Comparison of ENCODE assay signal across 9 cellular contexts in genomic region chr6:2563635-2564034, GRCh38.
DNase-seq lines count a peak whose midpoint lies in the region; ATAC-seq, FAIRE-seq and TF ChIP-seq lines count a peak whose summit lies in the region.
"Had no signal": no experiment of that assay in that cellular context is flagged by ENCODE, and none has a peak within 500 bp of the region (broad histone marks: within the 10 kb centered on the region; RNA-seq: fewer than 3 reads in every experiment).

No MANE protein-coding gene starts in this region.

- BruUV-seq in A673 (replicated peaks; lab: Mats Ljungman, UMichigan) (no TSS peak), Caco-2 (replicated peaks; lab: Mats Ljungman, UMichigan) (no TSS peak)

- intact Hi-C loops in kidney (cut with DNase I) = no loop called here
- intact Hi-C loops in A673 (cut with micrococcal nuclease; ENCODE audit: unreplicated experiment) = no loop called here
- intact Hi-C loops in Caco-2 (cut with micrococcal nuclease; ENCODE audit: unreplicated experiment) = no loop called here

- H3K27me3 Mint-ChIP-seq in activated CD8-positive, alpha-beta memory T cell treated with anti-CD3 and anti-CD28 coated beads, Interleukin-2, amount 10 ng/mL, durations not matched to agents 7 days and 5 days = peaks cover 74% of the 10 kb centered on the region
- H3K27me3 Mint-ChIP-seq in stimulated activated memory B cell treated with anti-CD40 and anti-IgM and Interleukin-4, amounts not matched to agents 10 μg/mL and 1 μg/mL and 100 μg/mL, for 72 hours = peaks cover 22% of the 10 kb centered on the region
- no peaks in the 10 kb centered on the region for H3K27me3 Mint-ChIP-seq in Caco-2 (ENCODE audit: insufficient read depth, unreplicated experiment)

- H3K27ac Mint-ChIP-seq in activated CD8-positive, alpha-beta memory T cell treated with anti-CD3 and anti-CD28 coated beads, Interleukin-2, amount 10 ng/mL, durations not matched to agents 7 days and 5 days = no peak overlapping the region
- H3K27ac Mint-ChIP-seq in stimulated activated memory B cell treated with anti-CD40 and anti-IgM and Interleukin-4, amounts not matched to agents 10 μg/mL and 1 μg/mL and 100 μg/mL, for 72 hours = no peak overlapping the region
- H3K27ac Mint-ChIP-seq in Caco-2 (ENCODE audit: unreplicated experiment) = no peak overlapping the region

- CTCF ChIA-PET in activated CD8-positive, alpha-beta memory T cell treated with anti-CD3 and anti-CD28 coated beads, Interleukin-2, amount 10 ng/mL, durations not matched to agents 7 days and 5 days (lab: Charles Lee) = interaction anchor here (1.2 kb wide), 1 partner anchor 72 kb away, joined by 3 read pairs; no protein-coding TSS in a partner anchor
- CTCF ChIA-PET in A673 (lab: Charles Lee) (no interaction called here), Caco-2 (lab: Charles Lee) (interaction anchor here (0.6 kb wide), 1 partner anchor 1478 kb away, joined by 8 read pairs; no protein-coding TSS in a partner anchor)

- no peak overlapping the region for H3K9ac ChIP-seq in kidney (ENCODE audit: low read length in 2 of 2)

- H3K9me3 ChIP-seq in kidney (ENCODE audit: control insufficient read depth in 1 of 2, low read length in 2 of 2) (no peaks in the 10 kb centered on the region), A673 (ENCODE audit: low read depth, low read length, poor library complexity, severe bottlenecking) (no peaks in the 10 kb centered on the region), Caco-2 (peaks cover 4% of the 10 kb centered on the region; the same call in 1 of the 2 replicates)
- H3K9me3 ChIP-seq: SJCRH30 had no signal

- TF ChIP-seq CTCF in kidney (IDR thresholded peaks at IDR 0.05; ENCODE audit: borderline replicate concordance, extremely low read depth, insufficient read depth) (no peak), A673 (conservative IDR thresholded peaks at IDR 0.05; ENCODE audit: low read depth, low read length) (no peak), Caco-2 (IDR thresholded peaks at IDR 0.05; ENCODE audit: insufficient read depth in 1 of 2, low read depth in 1 of 2, low read length in 1 of 2, severe bottlenecking in 1 of 2, unreplicated experiment in 1 of 2) (no peak)

- H3K4me1 ChIP-seq in kidney (ENCODE audit: control insufficient read depth in 1 of 2, insufficient read depth in 1 of 2, low read depth in 1 of 2, low read length in 2 of 2) = peaks cover 6 to 13% of the 10 kb centered on the region in 2 donors
- H3K4me1 ChIP-seq in A673 (ENCODE audit: insufficient read depth, low read length, poor library complexity, severe bottlenecking) = no peaks in the 10 kb centered on the region
- peaks cover 5% of the 10 kb centered on the region; the same call in 1 of the 2 replicates for H3K4me1 ChIP-seq in Caco-2

- no peaks in the 10 kb centered on the region for H3K9me3 Mint-ChIP-seq in activated CD8-positive, alpha-beta memory T cell treated with anti-CD3 and anti-CD28 coated beads, Interleukin-2, amount 10 ng/mL, durations not matched to agents 7 days and 5 days (ENCODE audit: low read depth)
- H3K9me3 Mint-ChIP-seq in stimulated activated memory B cell treated with anti-CD40 and anti-IgM and Interleukin-4, amounts not matched to agents 10 μg/mL and 1 μg/mL and 100 μg/mL, for 72 hours = no peaks in the 10 kb centered on the region
- peaks cover 38% of the 10 kb centered on the region for H3K9me3 Mint-ChIP-seq in Caco-2 (ENCODE audit: unreplicated experiment)

- ATAC-seq in activated CD8-positive, alpha-beta memory T cell treated with anti-CD3 and anti-CD28 coated beads, Interleukin-2, amount 10 ng/mL, durations not matched to agents 7 days and 5 days = peak; percentile 95
- ATAC-seq in HG02798 (IDR thresholded peaks at IDR 0.05; ENCODE audit: poor library complexity, unreplicated experiment) = peak; percentile 66
- ATAC-seq in stimulated activated memory B cell treated with anti-CD40 and anti-IgM and Interleukin-4, amounts not matched to agents 10 μg/mL and 1 μg/mL and 100 μg/mL, for 72 hours = peak; percentile 71

- peak overlapping the region; percentile 12 for H3K4me3 Mint-ChIP-seq in activated CD8-positive, alpha-beta memory T cell treated with anti-CD3 and anti-CD28 coated beads, Interleukin-2, amount 10 ng/mL, durations not matched to agents 7 days and 5 days
- no peak overlapping the region for H3K4me3 Mint-ChIP-seq in stimulated activated memory B cell treated with anti-CD40 and anti-IgM and Interleukin-4, amounts not matched to agents 10 μg/mL and 1 μg/mL and 100 μg/mL, for 72 hours
- no peak overlapping the region for H3K4me3 Mint-ChIP-seq in Caco-2 (ENCODE audit: unreplicated experiment)

- POLR2A ChIA-PET in A673 (lab: Charles Lee; ENCODE audit: low non-redundant PET) (no interaction called here), Caco-2 (lab: Charles Lee) (interaction anchor here (0.5 kb wide), 1 partner anchor 200 kb away, joined by 3 read pairs; no protein-coding TSS in a partner anchor)

- H3K4me3 ChIP-seq in kidney (ENCODE audit: low read length in 2 of 2) = no peak overlapping the region
- no peak overlapping the region for H3K4me3 ChIP-seq in A673 (ENCODE audit: low read depth, low read length, poor library complexity, severe bottlenecking)
- no peak overlapping the region for H3K4me3 ChIP-seq in Caco-2 (ENCODE audit: low read depth, low read length)
- H3K4me3 ChIP-seq: SJCRH30 had no signal

- H3K27me3 ChIP-seq in A673 (replicated peaks; ENCODE audit: insufficient read depth, low read depth, low read length, poor library complexity) = no peaks in the 10 kb centered on the region
- no peaks in the 10 kb centered on the region for H3K27me3 ChIP-seq in Caco-2 (replicated peaks; ENCODE audit: control insufficient read depth, insufficient read depth, low read length)
- H3K27me3 ChIP-seq: SJCRH30 had no signal

- H3K27ac ChIP-seq in kidney (ENCODE audit: low read depth in 2 of 2, low read length in 2 of 2) (no peak overlapping the region), A673 (ENCODE audit: low read depth, low read length, poor library complexity, severe bottlenecking) (no peak overlapping the region)
- H3K27ac ChIP-seq: SJCRH30 had no signal

- peaks cover 16% of the 10 kb centered on the region for H3K4me1 Mint-ChIP-seq in activated CD8-positive, alpha-beta memory T cell treated with anti-CD3 and anti-CD28 coated beads, Interleukin-2, amount 10 ng/mL, durations not matched to agents 7 days and 5 days
- H3K4me1 Mint-ChIP-seq in stimulated activated memory B cell treated with anti-CD40 and anti-IgM and Interleukin-4, amounts not matched to agents 10 μg/mL and 1 μg/mL and 100 μg/mL, for 72 hours = peaks cover 10% of the 10 kb centered on the region
- H3K4me1 Mint-ChIP-seq in Caco-2 (ENCODE audit: low read depth, unreplicated experiment) = peaks cover 6% of the 10 kb centered on the region

- no peaks in the 10 kb centered on the region for H3K36me3 ChIP-seq in kidney (ENCODE audit: control insufficient read depth in 1 of 2, insufficient read depth in 2 of 2, low read length in 2 of 2)
- no peaks in the 10 kb centered on the region for H3K36me3 ChIP-seq in A673 (ENCODE audit: insufficient read depth, low read length, poor library complexity, severe bottlenecking)
- no peaks in the 10 kb centered on the region for H3K36me3 ChIP-seq in Caco-2 (ENCODE audit: control insufficient read depth, insufficient read depth, low read length)
- H3K36me3 ChIP-seq: SJCRH30 had no signal

- FAIRE-seq in kidney (lab: Jason Lieb, UNC) = no peak

- no peaks in the 10 kb centered on the region for H3K36me3 Mint-ChIP-seq in activated CD8-positive, alpha-beta memory T cell treated with anti-CD3 and anti-CD28 coated beads, Interleukin-2, amount 10 ng/mL, durations not matched to agents 7 days and 5 days
- no peaks in the 10 kb centered on the region for H3K36me3 Mint-ChIP-seq in stimulated activated memory B cell treated with anti-CD40 and anti-IgM and Interleukin-4, amounts not matched to agents 10 μg/mL and 1 μg/mL and 100 μg/mL, for 72 hours
- no peaks in the 10 kb centered on the region for H3K36me3 Mint-ChIP-seq in Caco-2 (ENCODE audit: insufficient read depth, unreplicated experiment)

- peak; percentile 45 for DNase-seq in activated CD8-positive, alpha-beta memory T cell treated with anti-CD3 and anti-CD28 coated beads, Interleukin-2, amount 10 ng/mL, durations not matched to agents 7 days and 5 days
- DNase-seq in activated CD8-positive, alpha-beta memory T cell treated with anti-CD3 and anti-CD28 coated beads for 24 hours = no peak
- DNase-seq in OCI-M1 (lab: John Stamatoyannopoulos, UW) (peak; percentile 72), kidney (no peak), A673 (ENCODE audit: low spot score) (no peak), Caco-2 (no peak)

Comparison
In these comparisons a context has a peak if more than half of its experiments do, and no peak if none do; other contexts are left out.
1. DNase-seq: peak in activated CD8-positive, alpha-beta memory T cell treated with anti-CD3 and anti-CD28 coated beads, Interleukin-2, amount 10 ng/mL, durations not matched to agents 7 days and 5 days (single experiment) and OCI-M1 (single experiment); none in activated CD8-positive, alpha-beta memory T cell treated with anti-CD3 and anti-CD28 coated beads for 24 hours (single experiment), kidney (single experiment), A673 (single experiment) and Caco-2 (0 of 2).
2. Peak in every context shown above with its lines, with median percentiles within 50 percentile points of each other: ATAC-seq.